In genomic region chr6:36594816-36595167, GRCh38 we compare ENCODE assay signal across 9 cellular contexts. TPM values are rescaled to one million over a fixed set of nuclear protein-coding genes. Genes with fewer than 3 reads are reported as not detected.
DNase-seq lines count a peak whose midpoint lies in the region; ATAC-seq, FAIRE-seq and TF ChIP-seq lines count a peak whose summit lies in the region.
"Had no signal": no experiment of that assay in that cellular context is flagged by ENCODE, and none has a peak within 500 bp of the region (broad histone marks: within the 10 kb centered on the region; RNA-seq: fewer than 3 reads in every experiment).

No MANE protein-coding gene starts in this region.

- H3K27me3 Mint-ChIP-seq in activated T-cell treated with anti-CD3 and anti-CD28 coated beads, Interleukin-2, amount 50 U/mL, for 24 hours, result no peaks in the 10 kb centered on the region
- no peaks in the 10 kb centered on the region for H3K27me3 Mint-ChIP-seq in activated naive CD8-positive, alpha-beta T cell treated with anti-CD3 and anti-CD28 coated beads, Interleukin-2, amount 10 ng/mL, durations not matched to agents 7 days and 5 days

- peak overlapping the region; percentile 96 for H3K27ac ChIP-seq in iPS-18a (ENCODE audit: low read length)

- no peak for TF ChIP-seq POLR2A in H54 (IDR thresholded peaks at IDR 0.05; ENCODE audit: low read depth, low read length)

- FAIRE-seq in H54 (lab: Jason Lieb, UNC), result no peak
- FAIRE-seq: colon had no signal

- peaks cover 47% of the 10 kb centered on the region for H3K36me3 ChIP-seq in iPS-18a (ENCODE audit: control insufficient read depth, low read depth, low read length)

- H3K9me3 Mint-ChIP-seq in activated T-cell treated with anti-CD3 and anti-CD28 coated beads, Interleukin-2, amount 50 U/mL, for 24 hours, result no peaks in the 10 kb centered on the region
- no peaks in the 10 kb centered on the region for H3K9me3 Mint-ChIP-seq in activated naive CD8-positive, alpha-beta T cell treated with anti-CD3 and anti-CD28 coated beads, Interleukin-2, amount 10 ng/mL, durations not matched to agents 7 days and 5 days
- no peaks in the 10 kb centered on the region for H3K9me3 Mint-ChIP-seq in stimulated activated effector memory CD8-positive, alpha-beta T cell treated with anti-CD3 and anti-CD28 coated beads, Interleukin-12 subunit alpha, Interleukin-12 subunit beta, amount 100 ng/mL, for 72 hours

- H3K4me1 Mint-ChIP-seq in activated T-cell treated with anti-CD3 and anti-CD28 coated beads, Interleukin-2, amount 50 U/mL, for 24 hours (ENCODE audit: low read depth), result peaks cover 47% of the 10 kb centered on the region
- H3K4me1 Mint-ChIP-seq in activated naive CD8-positive, alpha-beta T cell treated with anti-CD3 and anti-CD28 coated beads, Interleukin-2, amount 10 ng/mL, durations not matched to agents 7 days and 5 days, result peaks cover 26% of the 10 kb centered on the region
- H3K4me1 Mint-ChIP-seq in stimulated activated effector memory CD8-positive, alpha-beta T cell treated with anti-CD3 and anti-CD28 coated beads, Interleukin-12 subunit alpha, Interleukin-12 subunit beta, amount 100 ng/mL, for 72 hours, result peaks cover 56% of the 10 kb centered on the region

- no peaks in the 10 kb centered on the region for H3K9me3 ChIP-seq in iPS-18a (ENCODE audit: control insufficient read depth, low read depth, low read length)

- DNase-seq in activated T-cell treated with anti-CD3 and anti-CD28 coated beads, Interleukin-2, amount 50 U/mL, for 24 hours, result no peak
- DNase-seq in activated T-cell treated with anti-CD3 and anti-CD28 coated beads, Interleukin-2, amount 50 U/mL, for 48 hours, result no peak
- DNase-seq in activated naive CD8-positive, alpha-beta T cell treated with anti-CD3 and anti-CD28 coated beads, Interleukin-2, amount 10 ng/mL, durations not matched to agents 7 days and 5 days, result peak; percentile 26
- DNase-seq in stimulated activated effector memory CD8-positive, alpha-beta T cell treated with anti-CD3 and anti-CD28 coated beads, Interleukin-12 subunit alpha, Interleukin-12 subunit beta, amount 100 ng/mL, for 72 hours (ENCODE audit: low spot score in 2 of 2), result no peak
- DNase-seq in dedifferentiated amniotic fluid mesenchymal stem cell (ENCODE audit: extremely low spot score) (no peak), H54 (ENCODE audit: insufficient read length, low spot score) (no peak)

- H3K9ac ChIP-seq in iPS-18a (ENCODE audit: low read length), result peak overlapping the region; percentile 100

- POLR2A ChIA-PET in activated naive CD8-positive, alpha-beta T cell treated with anti-CD3 and anti-CD28 coated beads, Interleukin-2, amount 10 ng/mL, durations not matched to agents 7 days and 5 days (lab: Charles Lee), result interaction anchor here (0.9 to 8.9 kb wide), 12 partner anchors 10 to 391 kb away, joined by 3 to 65 read pairs (median 6); partner anchors contain the start of genes MTCH1 and STK38

- peaks cover 9% of the 10 kb centered on the region for H3K4me1 ChIP-seq in iPS-18a (ENCODE audit: control insufficient read depth, low read depth, low read length)

- H3K27me3 ChIP-seq in iPS-18a (ENCODE audit: control insufficient read depth, insufficient read depth, low read length), result no peaks in the 10 kb centered on the region

- H3K36me3 Mint-ChIP-seq in activated T-cell treated with anti-CD3 and anti-CD28 coated beads, Interleukin-2, amount 50 U/mL, for 24 hours (ENCODE audit: low read depth), result peaks cover 60% of the 10 kb centered on the region
- H3K36me3 Mint-ChIP-seq in activated naive CD8-positive, alpha-beta T cell treated with anti-CD3 and anti-CD28 coated beads, Interleukin-2, amount 10 ng/mL, durations not matched to agents 7 days and 5 days, result peaks cover 52% of the 10 kb centered on the region
- peaks cover 66% of the 10 kb centered on the region for H3K36me3 Mint-ChIP-seq in stimulated activated effector memory CD8-positive, alpha-beta T cell treated with anti-CD3 and anti-CD28 coated beads, Interleukin-12 subunit alpha, Interleukin-12 subunit beta, amount 100 ng/mL, for 72 hours

- no peak for ATAC-seq in activated naive CD8-positive, alpha-beta T cell treated with anti-CD3 and anti-CD28 coated beads, Interleukin-2, amount 10 ng/mL, durations not matched to agents 7 days and 5 days (ENCODE audit: low read depth)
- no peak for ATAC-seq in stimulated activated effector memory CD8-positive, alpha-beta T cell treated with anti-CD3 and anti-CD28 coated beads, Interleukin-12 subunit alpha, Interleukin-12 subunit beta, amount 100 ng/mL, for 72 hours
- ATAC-seq in GM19455 (IDR thresholded peaks at IDR 0.05; ENCODE audit: unreplicated experiment), result no peak

- H3K27ac Mint-ChIP-seq in activated T-cell treated with anti-CD3 and anti-CD28 coated beads, Interleukin-2, amount 50 U/mL, for 24 hours, result peak overlapping the region; percentile 99
- peak overlapping the region; percentile 99 for H3K27ac Mint-ChIP-seq in activated naive CD8-positive, alpha-beta T cell treated with anti-CD3 and anti-CD28 coated beads, Interleukin-2, amount 10 ng/mL, durations not matched to agents 7 days and 5 days
- H3K27ac Mint-ChIP-seq in stimulated activated effector memory CD8-positive, alpha-beta T cell treated with anti-CD3 and anti-CD28 coated beads, Interleukin-12 subunit alpha, Interleukin-12 subunit beta, amount 100 ng/mL, for 72 hours, result peak overlapping the region; percentile 99

- peak overlapping the region; percentile 96 for H3K4me3 Mint-ChIP-seq in activated T-cell treated with anti-CD3 and anti-CD28 coated beads, Interleukin-2, amount 50 U/mL, for 24 hours
- H3K4me3 Mint-ChIP-seq in activated naive CD8-positive, alpha-beta T cell treated with anti-CD3 and anti-CD28 coated beads, Interleukin-2, amount 10 ng/mL, durations not matched to agents 7 days and 5 days, result peak overlapping the region; percentile 97
- H3K4me3 Mint-ChIP-seq in stimulated activated effector memory CD8-positive, alpha-beta T cell treated with anti-CD3 and anti-CD28 coated beads, Interleukin-12 subunit alpha, Interleukin-12 subunit beta, amount 100 ng/mL, for 72 hours, result peak overlapping the region; percentile 81

- H3K4me3 ChIP-seq in iPS-18a (ENCODE audit: low read length), result peak overlapping the region; percentile 99

RNA-seq across cellular contexts. Expression of gene SRSF3, which starts 0.6 kb away (rescaled TPM):
- total RNA-seq in activated naive CD8-positive, alpha-beta T cell treated with anti-CD3 and anti-CD28 coated beads, Interleukin-2, amount 10 ng/mL, durations not matched to agents 7 days and 5 days, result 100 to 1,000 TPM; 389 to 396 TPM

RNA-seq across cellular contexts. Expression of gene STK38, which starts 47.5 kb away (rescaled TPM):
- 10 to 100 TPM; 86.5 to 95.3 TPM for total RNA-seq in activated naive CD8-positive, alpha-beta T cell treated with anti-CD3 and anti-CD28 coated beads, Interleukin-2, amount 10 ng/mL, durations not matched to agents 7 days and 5 days
